8 cellular contexts compared by ENCODE assay signal in genomic region chr14:91509878-91510170, GRCh38. TPM values are rescaled to one million over a fixed set of nuclear protein-coding genes. Genes with fewer than 3 reads are reported as not detected.
DNase-seq lines count a peak whose midpoint lies in the region; ATAC-seq and TF ChIP-seq lines count a peak whose summit lies in the region.

No MANE protein-coding gene starts in this region.

- no peak for TF ChIP-seq EP300 in stomach (IDR thresholded peaks at IDR 0.05)

- ATAC-seq in GM19455 (IDR thresholded peaks at IDR 0.05; ENCODE audit: unreplicated experiment) (peak; percentile 30), HG03469 (IDR thresholded peaks at IDR 0.05; ENCODE audit: unreplicated experiment) (peak; percentile 8)
- peak; percentile 5 for ATAC-seq in activated naive CD8-positive, alpha-beta T cell treated with anti-CD3 and anti-CD28 coated beads, Interleukin-2, amount 50 U/mL, for 24 hours

- peaks cover 43% of the 10 kb centered on the region for H3K4me1 ChIP-seq in CD4-positive, alpha-beta memory T cell (ENCODE audit: insufficient read depth, low read length)
- peaks cover 25 to 42% (median 35%) of the 10 kb centered on the region in 4 donors for H3K4me1 ChIP-seq in stomach

- no peak for DNase-seq in CD4-positive, alpha-beta memory T cell
- no peak for DNase-seq in activated naive CD8-positive, alpha-beta T cell treated with anti-CD3 and anti-CD28 coated beads, Interleukin-2, amount 50 U/mL, for 24 hours
- DNase-seq in immature natural killer cell, result no peak
- DNase-seq in stomach, result no peak
- DNase-seq in NCI-H774 (lab: John Stamatoyannopoulos, UW), result no peak
- no peak for DNase-seq in NCI-H2196 treated with DMSO at 0.1 percent for 48 hours (lab: John Stamatoyannopoulos, UW; ENCODE audit: unreplicated experiment)

- no peaks in the 10 kb centered on the region for H3K27me3 Mint-ChIP-seq in CD4-positive, alpha-beta memory T cell
- H3K27me3 Mint-ChIP-seq in activated naive CD8-positive, alpha-beta T cell treated with anti-CD3 and anti-CD28 coated beads, Interleukin-2, amount 50 U/mL, for 24 hours, result no peaks in the 10 kb centered on the region
- peaks cover 7 to 19% (median 16%) of the 10 kb centered on the region in 3 donors for H3K27me3 Mint-ChIP-seq in immature natural killer cell (ENCODE audit: low read depth in 3 of 3)

- H3K27ac ChIP-seq in CD4-positive, alpha-beta memory T cell (ENCODE audit: low read depth, low read length), result peak overlapping the region; percentile 99
- H3K27ac ChIP-seq in stomach, result peak overlapping the region; percentile 91 to 100 (median 99)

- H3K27ac Mint-ChIP-seq in CD4-positive, alpha-beta memory T cell, result peak overlapping the region; percentile 99 to 100 (median 100)
- peak overlapping the region; percentile 100 for H3K27ac Mint-ChIP-seq in activated naive CD8-positive, alpha-beta T cell treated with anti-CD3 and anti-CD28 coated beads, Interleukin-2, amount 50 U/mL, for 24 hours
- H3K27ac Mint-ChIP-seq in immature natural killer cell, result peak overlapping the region; percentile 99 to 100 (median 99)

- intact Hi-C loops in CD4-positive, alpha-beta memory T cell (cut with micrococcal nuclease), result loop anchor here (1.0 to 5.0 kb wide), 6 partner anchors 186 to 1128 kb away; partner anchors contain the start of genes ATXN3, CPSF2, NDUFB1 and TRIP11
- intact Hi-C loops in stomach (cut with DNase I; ENCODE audit: low total_unique reads), result no loop called here

- H3K4me1 Mint-ChIP-seq in CD4-positive, alpha-beta memory T cell, result peaks cover 23 to 50% (median 33%) of the 10 kb centered on the region in 4 donors
- H3K4me1 Mint-ChIP-seq in activated naive CD8-positive, alpha-beta T cell treated with anti-CD3 and anti-CD28 coated beads, Interleukin-2, amount 50 U/mL, for 24 hours, result peaks cover 34% of the 10 kb centered on the region
- H3K4me1 Mint-ChIP-seq in immature natural killer cell, result peaks cover 39 to 48% of the 10 kb centered on the region in 2 donors

- no peaks in the 10 kb centered on the region for H3K36me3 ChIP-seq in CD4-positive, alpha-beta memory T cell (ENCODE audit: insufficient read depth, low read length)
- peaks cover 0 to 15% (median 6%) of the 10 kb centered on the region in 4 donors for H3K36me3 ChIP-seq in stomach

- CTCF ChIA-PET in CD4-positive, alpha-beta memory T cell (lab: Charles Lee; ENCODE audit: partially characterized antibody), result interaction anchor here (0.6 kb wide), 1 partner anchor 190 kb away, joined by 4 read pairs; no protein-coding TSS in a partner anchor

- no peak for TF ChIP-seq CTCF in stomach (IDR thresholded peaks at IDR 0.05)

- H3K36me3 Mint-ChIP-seq in CD4-positive, alpha-beta memory T cell, result peaks cover 19 to 41% of the 10 kb centered on the region in 2 donors
- peaks cover 37% of the 10 kb centered on the region for H3K36me3 Mint-ChIP-seq in activated naive CD8-positive, alpha-beta T cell treated with anti-CD3 and anti-CD28 coated beads, Interleukin-2, amount 50 U/mL, for 24 hours (ENCODE audit: low read depth)
- H3K36me3 Mint-ChIP-seq in immature natural killer cell, result peaks cover 0 to 7% (median 5%) of the 10 kb centered on the region in 3 donors

- POLR2A ChIA-PET in CD4-positive, alpha-beta memory T cell (lab: Charles Lee; ENCODE audit: partially characterized antibody), result interaction anchor here (0.6 to 3.5 kb wide), 25 partner anchors 8 to 1127 kb away, joined by 3 to 24 read pairs (median 4); partner anchors contain the start of genes ATXN3, CPSF2, DGLUCY and NDUFB1

- H3K4me3 Mint-ChIP-seq in CD4-positive, alpha-beta memory T cell, result peak overlapping the region; percentile 95 to 100 (median 100)
- H3K4me3 Mint-ChIP-seq in activated naive CD8-positive, alpha-beta T cell treated with anti-CD3 and anti-CD28 coated beads, Interleukin-2, amount 50 U/mL, for 24 hours, result peak overlapping the region; percentile 99
- peak overlapping the region; percentile 97 to 100 (median 98) for H3K4me3 Mint-ChIP-seq in immature natural killer cell

- H3K9me3 Mint-ChIP-seq in CD4-positive, alpha-beta memory T cell, result no peaks in the 10 kb centered on the region
- no peaks in the 10 kb centered on the region for H3K9me3 Mint-ChIP-seq in activated naive CD8-positive, alpha-beta T cell treated with anti-CD3 and anti-CD28 coated beads, Interleukin-2, amount 50 U/mL, for 24 hours
- H3K9me3 Mint-ChIP-seq in immature natural killer cell, result no peaks in the 10 kb centered on the region

- 0% methylated on average over 3 to 34 of the region's 34 CpGs for WGBS in stomach, 5 donors

- peak overlapping the region; percentile 29 to 88 for H3K4me3 ChIP-seq in CD4-positive, alpha-beta memory T cell (ENCODE audit: low read length in 2 of 2)
- H3K4me3 ChIP-seq in stomach, result peak overlapping the region; percentile 82 to 100 (median 92)

- no peaks in the 10 kb centered on the region for H3K27me3 ChIP-seq in CD4-positive, alpha-beta memory T cell (ENCODE audit: insufficient read depth, low read length)
- H3K27me3 ChIP-seq in stomach, result no peaks in the 10 kb centered on the region

- no peaks in the 10 kb centered on the region for H3K9me3 ChIP-seq in CD4-positive, alpha-beta memory T cell (ENCODE audit: control insufficient read depth in 1 of 2, low read length in 2 of 2)
- H3K9me3 ChIP-seq in stomach, result no peaks in the 10 kb centered on the region

- no peak for TF ChIP-seq POLR2A in stomach (IDR thresholded peaks at IDR 0.05)

RNA-seq across cellular contexts. Expression of gene PPP4R3A, which starts 0.3 kb away (rescaled TPM):
- total RNA-seq in CD4-positive, alpha-beta memory T cell, result 100 to 1,000 TPM; 162 to 169 TPM
- polyA plus RNA-seq in CD4-positive, alpha-beta memory T cell, result 100 to 1,000 TPM in 1 of 2 donors, 10 to 100 TPM in 1; 58.7 to 131 TPM
- polyA plus RNA-seq in immature natural killer cell, result 100 to 1,000 TPM in 1 of 3 donors, 10 to 100 TPM in 2; 39.4 to 113 (median 46.8) TPM
- total RNA-seq in stomach, result 100 to 1,000 TPM in 1 of 5 donors, 10 to 100 TPM in 4; 66.9 to 145 (median 76.8) TPM
- polyA plus RNA-seq in stomach, result 10 to 100 TPM; 35.7 to 42.8 (median 38.6) TPM
